Comparison of ENCODE assay signal across 35 cellular contexts in the genomic region with DNA sequence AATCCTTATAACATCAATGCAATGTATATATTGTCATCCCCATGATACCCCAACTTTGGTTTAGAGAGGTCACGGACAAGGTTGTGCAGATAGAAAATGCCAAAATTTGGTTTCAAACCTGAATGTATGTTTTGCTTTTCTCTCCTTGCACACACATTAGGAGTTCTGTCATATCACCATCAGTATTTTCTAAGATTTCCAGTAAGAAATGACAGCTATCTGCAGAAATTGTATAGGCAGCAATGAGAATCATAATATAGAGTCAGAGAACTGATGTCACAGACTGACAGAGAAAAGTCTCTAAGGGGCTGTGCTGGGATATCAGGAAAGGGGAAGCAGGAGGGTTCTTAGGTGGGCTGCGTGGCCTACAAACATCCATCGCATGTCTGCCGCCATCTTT.
"Had no signal": no experiment of that assay in that cellular context is flagged by ENCODE, and none has a peak within 500 bp of the region (broad histone marks: within the 10 kb centered on the region; RNA-seq: fewer than 3 reads in every experiment).

No MANE protein-coding gene starts in this region.

- H3K27ac ChIP-seq: adrenal gland, body of pancreas, brain microvascular endothelial cell, breast epithelium, VCaP had no signal

- DNase-seq: activated B cell treated with CpG ODN at 0.5 μM for 24 hours; activated CD4-positive, alpha-beta memory T cell treated with anti-CD3 and anti-CD28 coated beads for 36 hours; activated CD4-positive, alpha-beta T cell treated with anti-CD3 and anti-CD28 coated beads for 4 hours; activated CD4-positive, alpha-beta T cell treated with anti-CD3 and anti-CD28 coated beads, Interleukin-2, amount 10 ng/mL, durations not matched to agents 24 days and 14 days; activated CD4-positive, alpha-beta T cell treated with anti-CD3 and anti-CD28 coated beads, Interleukin-2, amount 50 U/mL, for 1 hour; activated CD4-positive, alpha-beta T cell treated with anti-CD3 and anti-CD28 coated beads, Interleukin-2, amount 50 U/mL, for 4 hours; activated CD4-positive, CD25-positive, alpha-beta regulatory T cell treated with anti-CD3 and anti-CD28 coated beads, Interleukin-2, amount 50 U/mL, for 72 hours; activated CD8-positive, alpha-beta memory T cell treated with anti-CD3 and anti-CD28 coated beads, Interleukin-2, amount 50 U/mL, for 4 hours; activated CD8-positive, alpha-beta T cell treated with anti-CD3 and anti-CD28 coated beads for 36 hours; activated effector memory CD4-positive, alpha-beta T cell treated with anti-CD3 and anti-CD28 coated beads, Interleukin-2, amount 50 U/mL, for 16 hours; activated gamma-delta T cell treated with Interleukin-2 at 50 U/mL for 16 hours; activated naive CD4-positive, alpha-beta T cell; activated naive CD4-positive, alpha-beta T cell treated with anti-CD3 and anti-CD28 coated beads for 36 hours; activated naive CD8-positive, alpha-beta T cell treated with anti-CD3 and anti-CD28 coated beads for 36 hours; activated T-cell treated with anti-CD3 and anti-CD28 coated beads for 4 hours; activated T-cell treated with anti-CD3 and anti-CD28 coated beads, Interleukin-2, amount 50 U/mL, for 1 hour; activated T-cell treated with anti-CD3 and anti-CD28 coated beads, Interleukin-2, amount 50 U/mL, for 4 hours; activated T-cell treated with anti-CD3 and anti-CD28 coated beads, Interleukin-2, amount 50 U/mL, for 72 hours; amniotic stem cell; aorta; body of pancreas; brain microvascular endothelial cell; central memory CD4-positive, alpha-beta T cell; T-helper 2 cell; T-helper 9 cell had no signal

- H3K9me3 ChIP-seq: adrenal gland, body of pancreas had no signal

- H3K27me3 Mint-ChIP-seq: activated B cell treated with CpG ODN at 0.5 μM for 24 hours; activated CD4-positive, alpha-beta memory T cell treated with anti-CD3 and anti-CD28 coated beads for 36 hours; activated CD4-positive, alpha-beta T cell treated with anti-CD3 and anti-CD28 coated beads, Interleukin-2, amount 10 ng/mL, durations not matched to agents 24 days and 14 days; activated CD8-positive, alpha-beta T cell treated with anti-CD3 and anti-CD28 coated beads for 36 hours; activated naive CD8-positive, alpha-beta T cell treated with anti-CD3 and anti-CD28 coated beads for 36 hours; activated T-helper 17 cell treated with anti-CD3 and anti-CD28 coated beads, Interleukin-2, amount 50 U/mL, for 72 hours had no signal

- H3K27me3 ChIP-seq: adrenal gland, body of pancreas, brain microvascular endothelial cell, breast epithelium had no signal

- H3K4me3 ChIP-seq: adrenal gland, body of pancreas, breast epithelium had no signal

- ATAC-seq: activated CD8-positive, alpha-beta T cell treated with anti-CD3 and anti-CD28 coated beads for 36 hours; activated naive CD4-positive, alpha-beta T cell treated with anti-CD3 and anti-CD28 coated beads, Interleukin-2, amount 50 U/mL, for 72 hours; activated T-cell treated with anti-CD3 and anti-CD28 coated beads, Interleukin-2, amount 50 U/mL, for 4 hours; activated T-cell treated with anti-CD3 and anti-CD28 coated beads, Interleukin-2, amount 50 U/mL, for 72 hours; activated T-helper 17 cell treated with anti-CD3 and anti-CD28 coated beads, Interleukin-2, amount 50 U/mL, for 72 hours; body of pancreas had no signal

- H3K4me1 ChIP-seq: breast epithelium had no signal

- H3K27ac Mint-ChIP-seq: activated B cell treated with CpG ODN at 0.5 μM for 24 hours; activated CD4-positive, alpha-beta memory T cell treated with anti-CD3 and anti-CD28 coated beads for 36 hours; activated CD4-positive, alpha-beta T cell treated with anti-CD3 and anti-CD28 coated beads, Interleukin-2, amount 10 ng/mL, durations not matched to agents 24 days and 14 days; activated CD8-positive, alpha-beta T cell treated with anti-CD3 and anti-CD28 coated beads for 36 hours; activated naive CD4-positive, alpha-beta T cell treated with anti-CD3 and anti-CD28 coated beads for 36 hours; activated naive CD4-positive, alpha-beta T cell treated with anti-CD3 and anti-CD28 coated beads, Interleukin-2, amount 50 U/mL, for 72 hours; activated naive CD8-positive, alpha-beta T cell treated with anti-CD3 and anti-CD28 coated beads for 36 hours; activated T-cell treated with anti-CD3 and anti-CD28 coated beads, Interleukin-2, amount 50 U/mL, for 72 hours; activated T-helper 1 cell treated with anti-CD3 and anti-CD28 coated beads, Interleukin-12 subunit alpha, Interleukin-12 subunit beta, Interleukin-2, Interleukin-4 antibody, amounts not matched to agents 30 ng/mL and 10 ng/mL and 1 ng/mL, durations not matched to agents 14 hours and 24 hours and 36 hours; activated T-helper 17 cell treated with anti-CD3 and anti-CD28 coated beads, Interleukin-2, amount 50 U/mL, for 72 hours; T-helper 1 cell treated with Interleukin-12 subunit alpha and Interleukin-12 subunit beta and Interleukin-4 antibody, amounts not matched to agents 30 μg/mL and 1 μg/mL, for 36 hours; T-helper 2 cell treated with Interferon-gamma antibody and Interleukin-4, amounts not matched to agents 5 μg/mL and 100 μg/mL, for 36 hours had no signal

- H3K36me3 ChIP-seq: adrenal gland, brain microvascular endothelial cell, breast epithelium had no signal

- FAIRE-seq: astrocyte, TTC549 had no signal

- H3K4me3 Mint-ChIP-seq: activated B cell treated with CpG ODN at 0.5 μM for 24 hours; activated CD4-positive, alpha-beta memory T cell treated with anti-CD3 and anti-CD28 coated beads for 36 hours; activated CD4-positive, alpha-beta T cell treated with anti-CD3 and anti-CD28 coated beads, Interleukin-2, amount 10 ng/mL, durations not matched to agents 24 days and 14 days; activated CD8-positive, alpha-beta T cell treated with anti-CD3 and anti-CD28 coated beads for 36 hours; activated naive CD4-positive, alpha-beta T cell treated with anti-CD3 and anti-CD28 coated beads for 36 hours; activated naive CD8-positive, alpha-beta T cell treated with anti-CD3 and anti-CD28 coated beads for 36 hours; activated T-cell treated with anti-CD3 and anti-CD28 coated beads, Interleukin-2, amount 50 U/mL, for 4 hours; activated T-cell treated with anti-CD3 and anti-CD28 coated beads, Interleukin-2, amount 50 U/mL, for 72 hours; activated T-helper 1 cell treated with anti-CD3 and anti-CD28 coated beads, Interleukin-12 subunit alpha, Interleukin-12 subunit beta, Interleukin-2, Interleukin-4 antibody, amounts not matched to agents 30 ng/mL and 10 ng/mL and 1 ng/mL, durations not matched to agents 14 hours and 24 hours and 36 hours; activated T-helper 17 cell treated with anti-CD3 and anti-CD28 coated beads, Interleukin-2, amount 50 U/mL, for 72 hours; T-helper 1 cell treated with Interleukin-12 subunit alpha and Interleukin-12 subunit beta and Interleukin-4 antibody, amounts not matched to agents 30 μg/mL and 1 μg/mL, for 36 hours; T-helper 2 cell treated with Interferon-gamma antibody and Interleukin-4, amounts not matched to agents 5 μg/mL and 100 μg/mL, for 36 hours had no signal
